In genomic region chr11:62400760-62401159, GRCh38 we compare ENCODE assay signal across 9 cellular contexts. TPM values are rescaled to one million over a fixed set of nuclear protein-coding genes. Genes with fewer than 3 reads are reported as not detected.
A peak's percentile ranks its signal among the peaks of the same experiment; 100 is the strongest.
DNase-seq lines count a peak whose midpoint lies in the region; ATAC-seq, FAIRE-seq and TF ChIP-seq lines count a peak whose summit lies in the region.
"Had no signal": no experiment of that assay in that cellular context is flagged by ENCODE, and none has a peak within 500 bp of the region (broad histone marks: within the 10 kb centered on the region; RNA-seq: fewer than 3 reads in every experiment).

No MANE protein-coding gene starts in this region.

- no peaks in the 10 kb centered on the region for H3K9me3 Mint-ChIP-seq in activated CD4-positive, alpha-beta T cell treated with anti-CD3 and anti-CD28 coated beads, Interleukin-2, amount 10 ng/mL, durations not matched to agents 7 days and 5 days

- H3K36me3 Mint-ChIP-seq in activated CD4-positive, alpha-beta T cell treated with anti-CD3 and anti-CD28 coated beads, Interleukin-2, amount 10 ng/mL, durations not matched to agents 7 days and 5 days (ENCODE audit: low read depth), result no peaks in the 10 kb centered on the region

- no peak overlapping the region for H3K27ac Mint-ChIP-seq in activated CD4-positive, alpha-beta T cell treated with anti-CD3 and anti-CD28 coated beads, Interleukin-2, amount 10 ng/mL, durations not matched to agents 7 days and 5 days

- H3K4me3 Mint-ChIP-seq in activated CD4-positive, alpha-beta T cell treated with anti-CD3 and anti-CD28 coated beads, Interleukin-2, amount 10 ng/mL, durations not matched to agents 7 days and 5 days, result no peak overlapping the region

- POLR2A ChIA-PET in activated CD4-positive, alpha-beta T cell treated with anti-CD3 and anti-CD28 coated beads, Interleukin-2, amount 10 ng/mL, durations not matched to agents 7 days and 5 days (lab: Charles Lee), result no interaction called here

- H3K4me2 ChIP-seq in GM23248 (ENCODE audit: unreplicated experiment), result peak overlapping the region; percentile 56

- TF ChIP-seq CTCF in brain microvascular endothelial cell (IDR thresholded peaks at IDR 0.05; ENCODE audit: low read depth, low read length, missing control alignments), result no peak
- no peak for TF ChIP-seq CTCF in kidney (IDR thresholded peaks at IDR 0.05; ENCODE audit: borderline replicate concordance, extremely low read depth, insufficient read depth)

- H3K36me3 ChIP-seq in GM23248 (ENCODE audit: low read depth) (no peaks in the 10 kb centered on the region), brain microvascular endothelial cell (replicated peaks) (no peaks in the 10 kb centered on the region), kidney (ENCODE audit: control insufficient read depth in 1 of 2, insufficient read depth in 2 of 2, low read length in 2 of 2) (no peaks in the 10 kb centered on the region), small intestine (ENCODE audit: control insufficient read depth in 2 of 2, insufficient read depth in 2 of 2, low read length in 2 of 2) (no peaks in the 10 kb centered on the region)

- H3F3A ChIP-seq in GM23248 (ENCODE audit: insufficient read depth), result peaks cover 16% of the 10 kb centered on the region

- H3K27me3 ChIP-seq in GM23248 (replicated peaks; ENCODE audit: insufficient read depth), result no peaks in the 10 kb centered on the region
- no peaks in the 10 kb centered on the region for H3K27me3 ChIP-seq in brain microvascular endothelial cell (replicated peaks)
- H3K27me3 ChIP-seq in small intestine (ENCODE audit: control insufficient read depth in 2 of 2, insufficient read depth in 2 of 2, low read length in 2 of 2), result no peaks in the 10 kb centered on the region

- H3K4me3 ChIP-seq in GM23248, result no peak overlapping the region
- H3K4me3 ChIP-seq in brain microvascular endothelial cell (ENCODE audit: low read depth, low read length), result no peak overlapping the region
- no peak overlapping the region for H3K4me3 ChIP-seq in kidney (ENCODE audit: low read length in 2 of 2)
- no peak overlapping the region for H3K4me3 ChIP-seq in small intestine (ENCODE audit: low read depth in 1 of 2, low read length in 2 of 2)

- peaks cover 31% of the 10 kb centered on the region for H3K4me1 Mint-ChIP-seq in activated CD4-positive, alpha-beta T cell treated with anti-CD3 and anti-CD28 coated beads, Interleukin-2, amount 10 ng/mL, durations not matched to agents 7 days and 5 days

- ATAC-seq in GM19328 (IDR thresholded peaks at IDR 0.05; ENCODE audit: unreplicated experiment), result no peak

- H3K4me1 ChIP-seq in GM23248 (ENCODE audit: insufficient read depth) (peaks cover 49% of the 10 kb centered on the region), kidney (ENCODE audit: control insufficient read depth in 1 of 2, insufficient read depth in 1 of 2, low read depth in 1 of 2, low read length in 2 of 2) (peaks cover 0 to 19% of the 10 kb centered on the region in 2 donors), small intestine (ENCODE audit: control insufficient read depth in 2 of 2, insufficient read depth in 1 of 2, low read depth in 1 of 2, low read length in 1 of 2) (peaks cover 0 to 6% of the 10 kb centered on the region in 2 donors)

- no peaks in the 10 kb centered on the region for H3K9me3 ChIP-seq in GM23248 (ENCODE audit: low read depth)
- no peaks in the 10 kb centered on the region for H3K9me3 ChIP-seq in kidney (ENCODE audit: control insufficient read depth in 1 of 2, low read length in 2 of 2)
- no peaks in the 10 kb centered on the region for H3K9me3 ChIP-seq in small intestine (ENCODE audit: control insufficient read depth, low read depth)

- WGBS in GM23248 (ENCODE audit: low coverage in 1 of 2, low lambda C conversion rate in 2 of 2, missing lambda C conversion rate in 2 of 2), 2 experiments, result 2 to 3% methylated on average over 7 to 9 of the region's 9 CpGs
- 16 to 37% (median 27%) methylated on average over 9 of the region's 9 CpGs for WGBS in small intestine, 3 donors

- H3K27ac ChIP-seq in GM23248 (peak overlapping the region; percentile 55), brain microvascular endothelial cell (no peak overlapping the region), kidney (ENCODE audit: low read depth in 2 of 2, low read length in 2 of 2) (no peak overlapping the region), small intestine (ENCODE audit: low read depth in 1 of 2, low read length in 1 of 2) (peak overlapping the region in 1 of 2 donors; percentile 34)

- FAIRE-seq in kidney (lab: Jason Lieb, UNC) (no peak), small intestine (lab: Jason Lieb, UNC) (no peak)

- H3K27me3 Mint-ChIP-seq in activated CD4-positive, alpha-beta T cell treated with anti-CD3 and anti-CD28 coated beads, Interleukin-2, amount 10 ng/mL, durations not matched to agents 7 days and 5 days, result no peaks in the 10 kb centered on the region

- CTCF ChIA-PET in activated CD4-positive, alpha-beta T cell treated with anti-CD3 and anti-CD28 coated beads, Interleukin-2, amount 10 ng/mL, durations not matched to agents 7 days and 5 days (lab: Charles Lee), result interaction anchor here (1.0 to 3.4 kb wide), 3 partner anchors 11 to 24 kb away, joined by 3 to 19 read pairs (median 3); no protein-coding TSS in a partner anchor

- H4K20me1 ChIP-seq in GM23248 (ENCODE audit: insufficient read depth), result no peaks in the 10 kb centered on the region

- peak overlapping the region; percentile 51 for H3K9ac ChIP-seq in GM23248
- H3K9ac ChIP-seq in kidney (ENCODE audit: low read length in 2 of 2), result no peak overlapping the region

- H3K79me2 ChIP-seq in GM23248 (ENCODE audit: insufficient read depth), result no peaks in the 10 kb centered on the region

- DNase-seq in GM23248, result peak; percentile 95
- peak; percentile 29 for DNase-seq in brain microvascular endothelial cell
- peak; percentile 91 for DNase-seq in kidney
- DNase-seq in small intestine, result peak; percentile 45
- no peak for DNase-seq in NCI-H1436 (lab: John Stamatoyannopoulos, UW)
- no peak for DNase-seq in activated CD4-positive, alpha-beta T cell treated with anti-CD3 and anti-CD28 coated beads, Interleukin-2, amount 10 ng/mL, durations not matched to agents 7 days and 5 days
- DNase-seq in activated CD8-positive, alpha-beta memory T cell treated with anti-CD3 and anti-CD28 coated beads, Interleukin-2, amount 50 U/mL, for 48 hours, result no peak
- DNase-seq: foreskin melanocyte had no signal

- H3K9me2 ChIP-seq in GM23248 (ENCODE audit: insufficient read depth), result no peaks in the 10 kb centered on the region

- in situ Hi-C loops in GM23248 (cut with MboI), result no loop called here
- in situ Hi-C loops in brain microvascular endothelial cell (cut with HindIII; ENCODE audit: low pct_ligation_motif_present, low sequenced_read_pairs), result no loop called here

- intact Hi-C loops in kidney (cut with DNase I), result no loop called here

- peak overlapping the region; percentile 19; the same call in 1 of the 2 replicates for H2AFZ ChIP-seq in GM23248

RNA-seq across cellular contexts. Expression of gene SCGB1A1, which starts 18.1 kb away (rescaled TPM):
- not detected in 2 replicates for total RNA-seq in GM23248 (2014; rRNA removed; shearing (Covaris generic))
- polyA plus RNA-seq in GM23248 (2016; fragmentation: Nextera tagmentation; extraction: Ambion mirVana) (not detected in 2 replicates), kidney (ENCODE audit: insufficient read depth, low read depth, low replicate concordance) (not detected), small intestine (10 to 100 TPM in 1 of 3 donors, 1 to 10 TPM in 1, not detected in 1; 4.6 to 11.2 TPM)
- not detected for total RNA-seq in kidney
- total RNA-seq in activated CD4-positive, alpha-beta T cell treated with anti-CD3 and anti-CD28 coated beads, Interleukin-2, amount 10 ng/mL, durations not matched to agents 7 days and 5 days, result not detected

Comparison
In these comparisons a context has a peak if more than half of its experiments do, and no peak if none do; other contexts are left out.
1. DNase-seq: peak in GM23248 (single experiment), brain microvascular endothelial cell (single experiment), kidney (single experiment) and small intestine (single experiment); none in NCI-H1436 (single experiment), activated CD4-positive, alpha-beta T cell treated with anti-CD3 and anti-CD28 coated beads, Interleukin-2, amount 10 ng/mL, durations not matched to agents 7 days and 5 days (single experiment) and activated CD8-positive, alpha-beta memory T cell treated with anti-CD3 and anti-CD28 coated beads, Interleukin-2, amount 50 U/mL, for 48 hours (single experiment).